ENCODE assay signal across 1 cellular context in the genomic region with DNA sequence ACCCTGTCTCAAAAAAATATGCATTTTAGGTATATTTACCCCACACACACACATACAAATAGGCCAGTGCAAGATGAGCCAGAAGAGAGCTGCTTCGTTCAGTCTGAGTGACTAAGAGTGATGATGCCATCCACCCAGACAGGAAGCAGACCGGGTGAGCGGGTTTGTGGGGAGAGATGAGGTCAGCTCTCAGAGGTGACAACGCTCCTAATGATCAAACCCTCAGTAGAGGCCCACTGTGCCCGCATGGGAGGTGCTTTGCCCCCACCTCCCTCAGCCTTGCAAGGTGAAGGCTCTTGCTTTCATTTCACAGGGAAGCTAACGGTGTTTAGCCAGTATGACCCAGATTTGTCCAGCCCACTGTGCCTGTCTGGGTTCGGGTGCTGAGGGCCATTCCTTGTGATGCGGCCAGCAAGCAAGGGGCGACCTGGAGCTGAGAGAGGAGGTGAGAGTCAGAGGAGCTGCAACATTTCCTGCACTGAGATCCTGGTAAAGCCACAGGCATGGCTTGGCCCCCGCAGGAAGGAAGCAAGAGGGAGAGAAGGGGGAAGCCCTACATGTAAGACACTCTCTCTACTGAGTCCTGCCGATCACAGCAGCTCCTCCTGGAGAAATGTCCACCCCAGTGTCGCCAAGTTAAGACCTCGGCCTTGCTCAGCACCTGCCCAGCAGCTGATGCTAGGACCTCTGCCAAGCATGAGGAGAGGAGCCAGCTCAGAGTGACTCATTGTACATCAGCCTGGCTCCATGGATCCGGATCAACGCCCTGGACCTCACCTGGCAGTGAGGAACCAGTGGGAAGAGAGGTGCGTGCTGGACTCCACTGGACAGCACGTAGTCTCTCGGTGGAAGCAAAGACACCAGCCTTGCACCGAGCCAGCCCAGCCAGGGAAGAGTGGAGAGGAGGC.
TF ChIP-seq lines count a peak whose summit lies in the region.

No MANE protein-coding gene starts in this region.

TF ChIP-seq in HEK293, 187 proteins besides CTCF, POLR2A, EP300 and RAD21 (continued from another document and continues in another):
- TF ChIP-seq, protein P1, sequence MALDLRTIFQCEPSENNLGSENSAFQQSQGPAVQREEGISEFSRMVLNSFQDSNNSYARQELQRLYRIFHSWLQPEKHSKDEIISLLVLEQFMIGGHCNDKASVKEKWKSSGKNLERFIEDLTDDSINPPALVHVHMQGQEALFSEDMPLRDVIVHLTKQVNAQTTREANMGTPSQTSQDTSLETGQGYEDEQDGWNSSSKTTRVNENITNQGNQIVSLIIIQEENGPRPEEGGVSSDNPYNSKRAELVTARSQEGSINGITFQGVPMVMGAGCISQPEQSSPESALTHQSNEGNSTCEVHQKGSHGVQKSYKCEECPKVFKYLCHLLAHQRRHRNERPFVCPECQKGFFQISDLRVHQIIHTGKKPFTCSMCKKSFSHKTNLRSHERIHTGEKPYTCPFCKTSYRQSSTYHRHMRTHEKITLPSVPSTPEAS (tag by site-specific recombination; IDR thresholded peaks at IDR 0.05) = no peak
- no peak for TF ChIP-seq ZNF214 (tag by site-specific recombination; IDR thresholded peaks at IDR 0.05; ENCODE audit: borderline replicate concordance)
- TF ChIP-seq GFI1B (tag by site-specific recombination; IDR thresholded peaks at IDR 0.05) = no peak
- no peak for TF ChIP-seq ZNF292 (tag by site-specific recombination; IDR thresholded peaks at IDR 0.05; ENCODE audit: borderline replicate concordance, low read depth)
- no peak for TF ChIP-seq HOXD13 (CRISPR knock-in tag; IDR thresholded peaks at IDR 0.05; ENCODE audit: borderline replicate concordance)
- no peak for TF ChIP-seq ZNF76 (tag by site-specific recombination; IDR thresholded peaks at IDR 0.05; ENCODE audit: borderline replicate concordance, low read depth)
- TF ChIP-seq, protein P2, sequence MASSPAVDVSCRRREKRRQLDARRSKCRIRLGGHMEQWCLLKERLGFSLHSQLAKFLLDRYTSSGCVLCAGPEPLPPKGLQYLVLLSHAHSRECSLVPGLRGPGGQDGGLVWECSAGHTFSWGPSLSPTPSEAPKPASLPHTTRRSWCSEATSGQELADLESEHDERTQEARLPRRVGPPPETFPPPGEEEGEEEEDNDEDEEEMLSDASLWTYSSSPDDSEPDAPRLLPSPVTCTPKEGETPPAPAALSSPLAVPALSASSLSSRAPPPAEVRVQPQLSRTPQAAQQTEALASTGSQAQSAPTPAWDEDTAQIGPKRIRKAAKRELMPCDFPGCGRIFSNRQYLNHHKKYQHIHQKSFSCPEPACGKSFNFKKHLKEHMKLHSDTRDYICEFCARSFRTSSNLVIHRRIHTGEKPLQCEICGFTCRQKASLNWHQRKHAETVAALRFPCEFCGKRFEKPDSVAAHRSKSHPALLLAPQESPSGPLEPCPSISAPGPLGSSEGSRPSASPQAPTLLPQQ (tag by site-specific recombination; IDR thresholded peaks at IDR 0.05) = 0 out of 2 replicates have a peak, but pooled peaks have one; percentile 26
- TF ChIP-seq INSM2 (tag by site-specific recombination; IDR thresholded peaks at IDR 0.05) = peak; percentile 33; the same call in 1 of the 2 replicates
- TF ChIP-seq ZNF629 (tag by site-specific recombination; IDR thresholded peaks at IDR 0.05) = peak; percentile 94
- no peak for TF ChIP-seq ZNF18 (tag by site-specific recombination; IDR thresholded peaks at IDR 0.05)
- no peak for TF ChIP-seq ZNF138 (tag by site-specific recombination; IDR thresholded peaks at IDR 0.05; ENCODE audit: borderline replicate concordance)
- TF ChIP-seq FEZF1 (tag by site-specific recombination; IDR thresholded peaks at IDR 0.05) = no peak
- TF ChIP-seq ZBTB21 (tag by site-specific recombination; IDR thresholded peaks at IDR 0.05) = peak; percentile 88
- TF ChIP-seq ZNF394 (tag by site-specific recombination; IDR thresholded peaks at IDR 0.05; ENCODE audit: borderline replicate concordance) = peak; percentile 46; the same call in 1 of the 2 replicates
- 0 out of 2 replicates have a peak, but pooled peaks have one; percentile 24 for TF ChIP-seq SP7 (tag by site-specific recombination; IDR thresholded peaks at IDR 0.05)
- peak; percentile 40; the same call in 1 of the 2 replicates for TF ChIP-seq ZEB2 (tag by site-specific recombination; IDR thresholded peaks at IDR 0.05)
- TF ChIP-seq GLIS2 (tag by site-specific recombination; IDR thresholded peaks at IDR 0.05) = peak; percentile 65
- no peak for TF ChIP-seq ZNF747 (tag by site-specific recombination; IDR thresholded peaks at IDR 0.05)
- TF ChIP-seq ZNF664 (tag by site-specific recombination; IDR thresholded peaks at IDR 0.05) = no peak
- TF ChIP-seq, protein P3, sequence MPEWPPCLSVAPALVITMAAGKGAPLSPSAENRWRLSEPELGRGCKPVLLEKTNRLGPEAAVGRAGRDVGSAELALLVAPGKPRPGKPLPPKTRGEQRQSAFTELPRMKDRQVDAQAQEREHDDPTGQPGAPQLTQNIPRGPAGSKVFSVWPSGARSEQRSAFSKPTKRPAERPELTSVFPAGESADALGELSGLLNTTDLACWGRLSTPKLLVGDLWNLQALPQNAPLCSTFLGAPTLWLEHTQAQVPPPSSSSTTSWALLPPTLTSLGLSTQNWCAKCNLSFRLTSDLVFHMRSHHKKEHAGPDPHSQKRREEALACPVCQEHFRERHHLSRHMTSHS (tag by site-specific recombination; IDR thresholded peaks at IDR 0.05) = no peak
- no peak for TF ChIP-seq ZNF426 (tag by site-specific recombination; IDR thresholded peaks at IDR 0.05)
- TF ChIP-seq ZNF660 (tag by site-specific recombination; IDR thresholded peaks at IDR 0.05) = peak; percentile 63; the same call in 1 of the 2 replicates
- no peak for TF ChIP-seq MZF1 (tag by site-specific recombination; IDR thresholded peaks at IDR 0.05; ENCODE audit: borderline replicate concordance)
- TF ChIP-seq OSR2 (tag by site-specific recombination; IDR thresholded peaks at IDR 0.05) = no peak
- TF ChIP-seq ZFP69B (tag by site-specific recombination; IDR thresholded peaks at IDR 0.05) = no peak
- TF ChIP-seq, protein P4, sequence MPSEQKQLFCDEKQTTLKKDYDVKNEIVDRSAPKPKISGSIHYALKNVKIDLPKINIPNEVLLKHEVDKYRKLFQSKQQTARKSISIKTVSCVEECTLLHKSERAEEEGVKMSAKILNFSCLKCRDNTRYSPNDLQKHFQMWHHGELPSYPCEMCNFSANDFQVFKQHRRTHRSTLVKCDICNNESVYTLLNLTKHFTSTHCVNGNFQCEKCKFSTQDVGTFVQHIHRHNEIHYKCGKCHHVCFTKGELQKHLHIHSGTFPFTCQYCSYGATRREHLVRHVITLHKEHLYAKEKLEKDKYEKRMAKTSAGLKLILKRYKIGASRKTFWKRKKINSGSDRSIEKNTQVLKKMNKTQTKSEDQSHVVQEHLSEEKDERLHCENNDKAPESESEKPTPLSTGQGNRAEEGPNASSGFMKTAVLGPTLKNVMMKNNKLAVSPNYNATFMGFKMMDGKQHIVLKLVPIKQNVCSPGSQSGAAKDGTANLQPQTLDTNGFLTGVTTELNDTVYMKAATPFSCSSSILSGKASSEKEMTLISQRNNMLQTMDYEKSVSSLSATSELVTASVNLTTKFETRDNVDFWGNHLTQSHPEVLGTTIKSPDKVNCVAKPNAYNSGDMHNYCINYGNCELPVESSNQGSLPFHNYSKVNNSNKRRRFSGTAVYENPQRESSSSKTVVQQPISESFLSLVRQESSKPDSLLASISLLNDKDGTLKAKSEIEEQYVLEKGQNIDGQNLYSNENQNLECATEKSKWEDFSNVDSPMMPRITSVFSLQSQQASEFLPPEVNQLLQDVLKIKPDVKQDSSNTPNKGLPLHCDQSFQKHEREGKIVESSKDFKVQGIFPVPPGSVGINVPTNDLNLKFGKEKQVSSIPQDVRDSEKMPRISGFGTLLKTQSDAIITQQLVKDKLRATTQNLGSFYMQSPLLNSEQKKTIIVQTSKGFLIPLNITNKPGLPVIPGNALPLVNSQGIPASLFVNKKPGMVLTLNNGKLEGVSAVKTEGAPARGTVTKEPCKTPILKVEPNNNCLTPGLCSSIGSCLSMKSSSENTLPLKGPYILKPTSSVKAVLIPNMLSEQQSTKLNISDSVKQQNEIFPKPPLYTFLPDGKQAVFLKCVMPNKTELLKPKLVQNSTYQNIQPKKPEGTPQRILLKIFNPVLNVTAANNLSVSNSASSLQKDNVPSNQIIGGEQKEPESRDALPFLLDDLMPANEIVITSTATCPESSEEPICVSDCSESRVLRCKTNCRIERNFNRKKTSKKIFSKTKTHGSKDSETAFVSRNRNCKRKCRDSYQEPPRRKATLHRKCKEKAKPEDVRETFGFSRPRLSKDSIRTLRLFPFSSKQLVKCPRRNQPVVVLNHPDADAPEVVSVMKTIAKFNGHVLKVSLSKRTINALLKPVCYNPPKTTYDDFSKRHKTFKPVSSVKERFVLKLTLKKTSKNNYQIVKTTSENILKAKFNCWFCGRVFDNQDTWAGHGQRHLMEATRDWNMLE (tag by site-specific recombination; conservative IDR thresholded peaks at IDR 0.05; ENCODE audit: low read depth) = no peak
- TF ChIP-seq ATF2 (tag by site-specific recombination; IDR thresholded peaks at IDR 0.05; ENCODE audit: low read depth) = 0 out of 2 replicates have a peak, but pooled peaks have one; percentile 23
- TF ChIP-seq ZSCAN18 (tag by site-specific recombination; IDR thresholded peaks at IDR 0.05) = no peak
- peak; percentile 31; the same call in 1 of the 2 replicates for TF ChIP-seq ZIC2 (tag by site-specific recombination; IDR thresholded peaks at IDR 0.05)
- TF ChIP-seq HIC1 (tag by site-specific recombination; IDR thresholded peaks at IDR 0.05) = no peak
- TF ChIP-seq ZNF600 (tag by site-specific recombination; IDR thresholded peaks at IDR 0.05) = peak; percentile 62
- TF ChIP-seq ZBTB1 (tag by site-specific recombination; IDR thresholded peaks at IDR 0.05) = no peak
- no peak for TF ChIP-seq TCF7L2 (IDR thresholded peaks at IDR 0.05; ENCODE audit: borderline replicate concordance, low read depth, low read length)
